In the genomic region with DNA sequence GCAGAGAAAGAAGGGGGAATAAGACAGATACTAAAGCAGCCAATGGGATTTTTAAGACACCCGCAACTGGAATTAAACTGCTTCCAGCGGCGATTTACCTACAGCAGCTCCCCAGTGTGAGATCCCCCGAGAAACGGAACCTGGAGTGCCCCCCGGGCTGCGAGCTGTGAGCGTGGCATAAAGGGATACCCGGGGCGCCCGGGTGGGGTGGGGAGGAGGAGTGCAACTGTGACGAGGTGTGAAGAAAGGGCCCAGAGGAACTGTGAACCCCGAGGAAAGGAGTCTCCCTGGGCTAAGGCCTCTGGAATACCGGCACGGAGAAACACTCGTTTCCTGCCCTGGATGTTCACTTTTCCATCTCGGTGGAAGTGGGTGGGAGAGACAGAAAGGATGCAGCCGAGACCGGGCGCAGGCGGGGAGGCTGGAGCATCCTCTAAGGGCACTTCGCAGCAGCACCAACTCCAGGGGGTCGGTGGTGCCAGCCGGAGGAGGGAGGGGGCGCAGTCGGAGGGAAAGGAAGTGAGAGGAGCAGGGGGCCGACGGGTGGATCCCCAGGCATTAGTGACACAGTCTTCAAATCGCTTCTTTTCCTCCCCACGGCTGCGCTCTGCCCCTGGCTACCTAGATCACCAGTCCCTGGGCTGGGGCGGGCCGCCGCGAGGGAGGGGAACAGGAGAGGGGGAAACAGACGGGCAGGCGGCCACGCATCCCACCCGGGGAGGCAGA, we compare ENCODE assay signal across 9 cellular contexts. TPM values are rescaled to one million over a fixed set of nuclear protein-coding genes. Genes with fewer than 3 reads are reported as not detected.
A peak's percentile ranks its signal among the peaks of the same experiment; 100 is the strongest.
DNase-seq lines count a peak whose midpoint lies in the region; ATAC-seq and TF ChIP-seq lines count a peak whose summit lies in the region.
"Not testable (repeated sequence)": the region's sequence is repeated elsewhere in the genome, so short reads cannot be mapped to it uniquely, and the experiment has no call there.
"Had no signal": no experiment of that assay in that cellular context is flagged by ENCODE, and none has a peak within 500 bp of the region (broad histone marks: within the 10 kb centered on the region; RNA-seq: fewer than 3 reads in every experiment).

No MANE protein-coding gene starts in this region.

- POLR2A ChIA-PET in PC-3 (lab: Charles Lee; ENCODE audit: unreplicated experiment): not testable (repeated sequence)

- H3K27me3 ChIP-seq in H7 (ENCODE audit: control insufficient read depth, insufficient read depth, low read length): peaks cover 44% of the 10 kb centered on the region
- peaks cover 36% of the 10 kb centered on the region for H3K27me3 ChIP-seq in PC-3 (ENCODE audit: low read length)
- peaks cover 56% of the 10 kb centered on the region for H3K27me3 ChIP-seq in iPS-18a (ENCODE audit: control insufficient read depth, insufficient read depth, low read length)

- H3K27ac ChIP-seq in 22Rv1: peak overlapping the region; percentile 95
- not testable (repeated sequence) for H3K27ac ChIP-seq in PC-3 (ENCODE audit: low read length); iPS-18a (ENCODE audit: low read length)

- not testable (repeated sequence) for H4K20me1 ChIP-seq in PC-3 (ENCODE audit: low read length)

- H3F3A ChIP-seq in PC-3 (ENCODE audit: low read length, unreplicated experiment): not testable (repeated sequence)

- DNase-seq in H7; PC-3; epithelial cell of proximal tubule (ENCODE audit: low read depth); stimulated activated effector memory CD8-positive, alpha-beta T cell treated with anti-CD3 and anti-CD28 coated beads, Interleukin-12 subunit alpha, Interleukin-12 subunit beta, amount 100 ng/mL, for 72 hours (ENCODE audit: low spot score in 2 of 2): not testable (repeated sequence)
- DNase-seq in nephron progenitor cell: peak; percentile 21

- not testable (repeated sequence) for H3K9me3 Mint-ChIP-seq in activated naive CD4-positive, alpha-beta T cell treated with anti-CD3 and anti-CD28 coated beads, Interleukin-2, amount 50 U/mL, for 24 hours; nephron progenitor cell; stimulated activated effector memory CD8-positive, alpha-beta T cell treated with anti-CD3 and anti-CD28 coated beads, Interleukin-12 subunit alpha, Interleukin-12 subunit beta, amount 100 ng/mL, for 72 hours

- CTCF ChIA-PET in PC-3 (lab: Charles Lee): not testable (repeated sequence)

- peak; percentile 32; the same call in 1 of the 2 replicates for ATAC-seq in PC-3
- not testable (repeated sequence) for ATAC-seq in stimulated activated effector memory CD8-positive, alpha-beta T cell treated with anti-CD3 and anti-CD28 coated beads, Interleukin-12 subunit alpha, Interleukin-12 subunit beta, amount 100 ng/mL, for 72 hours

- H3K27me3 Mint-ChIP-seq in activated naive CD4-positive, alpha-beta T cell treated with anti-CD3 and anti-CD28 coated beads, Interleukin-2, amount 50 U/mL, for 24 hours; nephron progenitor cell (ENCODE audit: low read depth, poor library complexity): not testable (repeated sequence)

- not testable (repeated sequence) for H3K27ac Mint-ChIP-seq in activated naive CD4-positive, alpha-beta T cell treated with anti-CD3 and anti-CD28 coated beads, Interleukin-2, amount 50 U/mL, for 24 hours; nephron progenitor cell; stimulated activated effector memory CD8-positive, alpha-beta T cell treated with anti-CD3 and anti-CD28 coated beads, Interleukin-12 subunit alpha, Interleukin-12 subunit beta, amount 100 ng/mL, for 72 hours

- intact Hi-C loops in PC-3 (cut with micrococcal nuclease): not testable (repeated sequence)

- H3K4me3 ChIP-seq in H7 (ENCODE audit: insufficient read depth, low read depth, low read length) (peak overlapping the region; percentile 10; the same call in 1 of the 2 replicates), epithelial cell of proximal tubule (ENCODE audit: low read depth, low read length) (peak overlapping the region; percentile 14), iPS-18a (ENCODE audit: low read length) (peak overlapping the region; percentile 27)
- not testable (repeated sequence) for H3K4me3 ChIP-seq in PC-3 (ENCODE audit: low read length)

- not testable (repeated sequence) for H3K4me2 ChIP-seq in PC-3 (ENCODE audit: low read length)

- H3K36me3 Mint-ChIP-seq in activated naive CD4-positive, alpha-beta T cell treated with anti-CD3 and anti-CD28 coated beads, Interleukin-2, amount 50 U/mL, for 24 hours; nephron progenitor cell (ENCODE audit: low read depth); stimulated activated effector memory CD8-positive, alpha-beta T cell treated with anti-CD3 and anti-CD28 coated beads, Interleukin-12 subunit alpha, Interleukin-12 subunit beta, amount 100 ng/mL, for 72 hours: not testable (repeated sequence)

- BruUV-seq in PC-3 (replicated peaks; lab: Mats Ljungman, UMichigan): not testable (repeated sequence)

- H3K4me1 Mint-ChIP-seq in activated naive CD4-positive, alpha-beta T cell treated with anti-CD3 and anti-CD28 coated beads, Interleukin-2, amount 50 U/mL, for 24 hours: peaks cover 17% of the 10 kb centered on the region
- H3K4me1 Mint-ChIP-seq in nephron progenitor cell: peaks cover 38% of the 10 kb centered on the region
- H3K4me1 Mint-ChIP-seq in stimulated activated effector memory CD8-positive, alpha-beta T cell treated with anti-CD3 and anti-CD28 coated beads, Interleukin-12 subunit alpha, Interleukin-12 subunit beta, amount 100 ng/mL, for 72 hours: not testable (repeated sequence)

- H3K9me3 ChIP-seq in PC-3 (ENCODE audit: low read length); iPS-18a (ENCODE audit: control insufficient read depth, low read depth, low read length): not testable (repeated sequence)

- H2AFZ ChIP-seq in PC-3 (ENCODE audit: low read length): not testable (repeated sequence)

- H3K9me2 ChIP-seq in PC-3 (replicated peaks; ENCODE audit: low read length): not testable (repeated sequence)

- not testable (repeated sequence) for H3K4me1 ChIP-seq in PC-3 (ENCODE audit: insufficient read depth, low read length)
- peaks cover 12% of the 10 kb centered on the region for H3K4me1 ChIP-seq in iPS-18a (ENCODE audit: control insufficient read depth, low read depth, low read length)

- H3K36me3 ChIP-seq in H7 (replicated peaks; ENCODE audit: control insufficient read depth, insufficient read depth, low read length); PC-3 (ENCODE audit: low read depth, low read length); iPS-18a (ENCODE audit: control insufficient read depth, low read depth, low read length): not testable (repeated sequence)

- H3K79me2 ChIP-seq in PC-3 (ENCODE audit: low read length): not testable (repeated sequence)

- not testable (repeated sequence) for TF ChIP-seq CTCF in 22Rv1 (IDR thresholded peaks at IDR 0.05); PC-3 (conservative IDR thresholded peaks at IDR 0.05; ENCODE audit: low read depth, low read length); epithelial cell of proximal tubule (conservative IDR thresholded peaks at IDR 0.05; ENCODE audit: low read depth, low read length); nephron progenitor cell (IDR thresholded peaks at IDR 0.05)

- peak overlapping the region; percentile 15 for H3K4me3 Mint-ChIP-seq in activated naive CD4-positive, alpha-beta T cell treated with anti-CD3 and anti-CD28 coated beads, Interleukin-2, amount 50 U/mL, for 24 hours
- H3K4me3 Mint-ChIP-seq in nephron progenitor cell: peak overlapping the region; percentile 87
- peak overlapping the region; percentile 14 for H3K4me3 Mint-ChIP-seq in stimulated activated effector memory CD8-positive, alpha-beta T cell treated with anti-CD3 and anti-CD28 coated beads, Interleukin-12 subunit alpha, Interleukin-12 subunit beta, amount 100 ng/mL, for 72 hours

- not testable (repeated sequence) for H3K9ac ChIP-seq in PC-3 (ENCODE audit: low read length); iPS-18a (ENCODE audit: low read length)

RNA-seq across cellular contexts. Expression of gene AFF3, which starts 38.7 kb away (rescaled TPM):
- 0.07 and 0.37 TPM in 2 replicates for total RNA-seq in H7 (2014; rRNA removed; shearing (Covaris generic))
- total RNA-seq in PC-3 (2014; rRNA removed) (0.04 and 0.06 TPM in 2 replicates), epithelial cell of proximal tubule (0.35 and 1.1 TPM in 2 replicates)
- total RNA-seq: HT-29 had no signal

Comparison
In these comparisons a context has a peak if more than half of its experiments do, and no peak if none do; other contexts are left out.
1. H3K4me3 Mint-ChIP-seq: peak in every context shown above with its lines; median percentile 87 in nephron progenitor cell; 15 in activated naive CD4-positive, alpha-beta T cell treated with anti-CD3 and anti-CD28 coated beads, Interleukin-2, amount 50 U/mL, for 24 hours; 14 in stimulated activated effector memory CD8-positive, alpha-beta T cell treated with anti-CD3 and anti-CD28 coated beads, Interleukin-12 subunit alpha, Interleukin-12 subunit beta, amount 100 ng/mL, for 72 hours.